Comparison of ENCODE assay signal across 26 cellular contexts in genomic region chr15:69346112-69346511, GRCh38. TPM values are rescaled to one million over a fixed set of nuclear protein-coding genes. Genes with fewer than 3 reads are reported as not detected.
DNase-seq lines count a peak whose midpoint lies in the region; ATAC-seq and TF ChIP-seq lines count a peak whose summit lies in the region.
"Had no signal": no experiment of that assay in that cellular context is flagged by ENCODE, and none has a peak within 500 bp of the region (broad histone marks: within the 10 kb centered on the region; RNA-seq: fewer than 3 reads in every experiment).

No MANE protein-coding gene starts in this region.

- H3K9me3 ChIP-seq in adipocyte (ENCODE audit: control insufficient read depth, low read length): no peaks in the 10 kb centered on the region
- H3K9me3 ChIP-seq: colonic mucosa, esophagus squamous epithelium, heart right ventricle, mucosa of descending colon, Peyer's patch had no signal

- H3K4me1 Mint-ChIP-seq in HFFc6 (ENCODE audit: low read depth): peaks cover 20% of the 10 kb centered on the region
- H3K4me1 Mint-ChIP-seq: activated CD4-positive, alpha-beta memory T cell treated with anti-CD3 and anti-CD28 coated beads, Interleukin-2, amount 10 ng/mL, durations not matched to agents 7 days and 5 days; CD4-positive, CD25-positive, alpha-beta regulatory T cell; immature natural killer cell had no signal

- peaks cover 8% of the 10 kb centered on the region for H3K4me1 ChIP-seq in adipocyte (ENCODE audit: control insufficient read depth, insufficient read depth, low read length)
- H3K4me1 ChIP-seq: colonic mucosa, Peyer's patch had no signal

- TF ChIP-seq CTCF in AG10803 (conservative IDR thresholded peaks at IDR 0.05; ENCODE audit: low read length): no peak
- no peak for TF ChIP-seq CTCF in HFFc6 (IDR thresholded peaks at IDR 0.05)
- no peak for TF ChIP-seq CTCF in fibroblast of the aortic adventitia (IDR thresholded peaks at IDR 0.05; ENCODE audit: insufficient read depth, low read length)

- H3K4me3 ChIP-seq in AG10803 (ENCODE audit: low read length): no peak overlapping the region
- H3K4me3 ChIP-seq in adipocyte (ENCODE audit: low read length): no peak overlapping the region
- no peak overlapping the region for H3K4me3 ChIP-seq in fibroblast of the aortic adventitia (ENCODE audit: low read depth, low read length)
- H3K4me3 ChIP-seq: colonic mucosa, esophagus squamous epithelium, heart right ventricle, mucosa of descending colon, Peyer's patch, SK-N-MC had no signal

- 0 out of 2 replicates have a peak overlapping the region, but pooled peaks have one; percentile 16 for H3K4me3 Mint-ChIP-seq in HFFc6
- H3K4me3 Mint-ChIP-seq: activated CD4-positive, alpha-beta memory T cell treated with anti-CD3 and anti-CD28 coated beads, Interleukin-2, amount 10 ng/mL, durations not matched to agents 7 days and 5 days; CD4-positive, CD25-positive, alpha-beta regulatory T cell; immature natural killer cell; T-helper 2 cell treated with Interferon-gamma antibody and Interleukin-4, amounts not matched to agents 5 μg/mL and 100 μg/mL, for 36 hours had no signal

- H3K27me3 ChIP-seq in adipocyte (replicated peaks; ENCODE audit: control insufficient read depth, insufficient read depth, low read length): no peaks in the 10 kb centered on the region
- H3K27me3 ChIP-seq: colonic mucosa, esophagus squamous epithelium, heart right ventricle, Peyer's patch had no signal

- H3K27me3 Mint-ChIP-seq in HFFc6 (ENCODE audit: insufficient read depth): peaks cover 1% of the 10 kb centered on the region; the same call in 1 of the 2 replicates
- H3K27me3 Mint-ChIP-seq: progenitor cell of endocrine pancreas had no signal

- ATAC-seq in HG03108 (IDR thresholded peaks at IDR 0.05; ENCODE audit: unreplicated experiment): no peak
- ATAC-seq in stimulated activated naive CD8-positive, alpha-beta T cell treated with anti-CD3 and anti-CD28 coated beads, Interleukin-15, Interleukin-2, amounts not matched to agents 100 U/mL and 50 U/mL, for 24 hours: no peak
- no peak for ATAC-seq in HG03039 (IDR thresholded peaks at IDR 0.05; ENCODE audit: unreplicated experiment)
- ATAC-seq: heart right ventricle, mucosa of descending colon had no signal

- H3K36me3 Mint-ChIP-seq in HFFc6 (ENCODE audit: low read depth): no peaks in the 10 kb centered on the region
- H3K36me3 Mint-ChIP-seq: CD4-positive, CD25-positive, alpha-beta regulatory T cell; immature natural killer cell had no signal

- H3K9ac ChIP-seq in adipocyte (ENCODE audit: low read length): no peak overlapping the region

- H3K27ac Mint-ChIP-seq in HFFc6: peak overlapping the region; percentile 66; the same call in 1 of the 2 replicates
- H3K27ac Mint-ChIP-seq: activated CD4-positive, alpha-beta memory T cell treated with anti-CD3 and anti-CD28 coated beads, Interleukin-2, amount 10 ng/mL, durations not matched to agents 7 days and 5 days; CD4-positive, CD25-positive, alpha-beta regulatory T cell; immature natural killer cell; progenitor cell of endocrine pancreas; T-helper 2 cell treated with Interferon-gamma antibody and Interleukin-4, amounts not matched to agents 5 μg/mL and 100 μg/mL, for 36 hours had no signal

- no peaks in the 10 kb centered on the region for H3K36me3 ChIP-seq in adipocyte (ENCODE audit: control insufficient read depth, insufficient read depth, low read length, severe bottlenecking)
- H3K36me3 ChIP-seq: colonic mucosa, esophagus squamous epithelium, heart right ventricle, Peyer's patch, WERI-Rb-1 had no signal

- H3K9me3 Mint-ChIP-seq in HFFc6: no peaks in the 10 kb centered on the region
- H3K9me3 Mint-ChIP-seq: activated CD4-positive, alpha-beta memory T cell treated with anti-CD3 and anti-CD28 coated beads, Interleukin-2, amount 10 ng/mL, durations not matched to agents 7 days and 5 days; immature natural killer cell; T-helper 2 cell treated with Interferon-gamma antibody and Interleukin-4, amounts not matched to agents 5 μg/mL and 100 μg/mL, for 36 hours had no signal

- peak; percentile 47 for DNase-seq in AG10803 (ENCODE audit: low read depth)
- DNase-seq in HFFc6: peak; percentile 16
- peak; percentile 22 for DNase-seq in adipocyte (ENCODE audit: low read depth)
- peak; percentile 11 for DNase-seq in fibroblast of the aortic adventitia (ENCODE audit: low read depth)
- no peak for DNase-seq in activated T-cell treated with anti-CD3 and anti-CD28 coated beads for 4 hours
- DNase-seq in stimulated activated naive CD8-positive, alpha-beta T cell treated with anti-CD3 and anti-CD28 coated beads, Interleukin-15, Interleukin-2, amounts not matched to agents 100 U/mL and 50 U/mL, for 24 hours: no peak
- DNase-seq: activated CD4-positive, alpha-beta memory T cell treated with anti-CD3 and anti-CD28 coated beads, Interleukin-2, amount 10 ng/mL, durations not matched to agents 7 days and 5 days; activated effector memory CD4-positive, alpha-beta T cell treated with anti-CD3 and anti-CD28 coated beads, Interleukin-2, amount 50 U/mL, for 16 hours; CD4-positive, CD25-positive, alpha-beta regulatory T cell; DMS 273 treated with DMSO at 0.1 percent for 48 hours; esophagus squamous epithelium; GDM1; heart right ventricle; immature natural killer cell; MM.1S; mucosa of descending colon; NCI-H1436 treated with DMSO at 0.1 percent for 48 hours; NCI-H510A treated with DMSO at 0.1 percent for 48 hours; Peyer's patch; WERI-Rb-1 had no signal

RNA-seq across cellular contexts. Expression of gene PAQR5, which starts 47.4 kb away (rescaled TPM):
- 1 to 10 TPM; 1.3 to 2.2 (median 1.6) TPM for total RNA-seq in HFFc6 (2021; fragmentation: NEBNext Ultra II Directional; extraction: Animal tissue kit (Norgen Biotek cat#: 25700))
- total RNA-seq in fibroblast of the aortic adventitia (ENCODE audit: low replicate concordance): 13.2 TPM in 1 of 2 replicates, not detected in the other
- total RNA-seq: activated CD4-positive, alpha-beta memory T cell treated with anti-CD3 and anti-CD28 coated beads, Interleukin-2, amount 10 ng/mL, durations not matched to agents 7 days and 5 days; CD4-positive, CD25-positive, alpha-beta regulatory T cell had no signal

Comparison
In these comparisons a context has a peak if more than half of its experiments do, and no peak if none do; other contexts are left out.
1. DNase-seq: peak in AG10803 (single experiment), HFFc6 (single experiment), adipocyte (single experiment) and fibroblast of the aortic adventitia (single experiment); none in activated T-cell treated with anti-CD3 and anti-CD28 coated beads for 4 hours (single experiment) and stimulated activated naive CD8-positive, alpha-beta T cell treated with anti-CD3 and anti-CD28 coated beads, Interleukin-15, Interleukin-2, amounts not matched to agents 100 U/mL and 50 U/mL, for 24 hours (single experiment).